ENCODE assay signal across 8 cellular contexts in genomic region chr5:42995152-42995751, GRCh38. TPM values are rescaled to one million over a fixed set of nuclear protein-coding genes. Genes with fewer than 3 reads are reported as not detected.
DNase-seq lines count a peak whose midpoint lies in the region; ATAC-seq and TF ChIP-seq lines count a peak whose summit lies in the region.

No MANE protein-coding gene starts in this region.

- no peaks in the 10 kb centered on the region for H3K27me3 Mint-ChIP-seq in Calu3 (ENCODE audit: unreplicated experiment)
- H3K27me3 Mint-ChIP-seq in effector memory CD8-positive, alpha-beta T cell: no peaks in the 10 kb centered on the region

- H3K9me3 ChIP-seq in parathyroid adenoma (ENCODE audit: control insufficient read depth, low read length): peaks cover 2% of the 10 kb centered on the region

- peak overlapping the region; percentile 95 for H3K4me3 Mint-ChIP-seq in Calu3 (ENCODE audit: low read depth, unreplicated experiment)
- peak overlapping the region; percentile 96 to 100 for H3K4me3 Mint-ChIP-seq in effector memory CD8-positive, alpha-beta T cell

- POLR2A ChIA-PET in RWPE1 (lab: Yijun Ruan, JAX; ENCODE audit: low non-redundant PET): no interaction called here

- intact Hi-C loops in Calu3 (cut with micrococcal nuclease; ENCODE audit: unreplicated experiment): loop anchor here (5.0 to 10.0 kb wide), 2 partner anchors 112 to 310 kb away; no protein-coding TSS in a partner anchor

- TF ChIP-seq CTCF in Calu3 (IDR thresholded peaks at IDR 0.05; ENCODE audit: unreplicated experiment) (no peak), RWPE1 (conservative IDR thresholded peaks at IDR 0.05; ENCODE audit: low read depth) (peak; percentile 41), parathyroid adenoma (IDR thresholded peaks at IDR 0.05) (no peak)

- CTCF ChIA-PET in Calu3 (lab: Charles Lee): interaction anchor here (1.1 to 1.7 kb wide), 2 partner anchors 24 to 86 kb away, joined by 3 read pairs; no protein-coding TSS in a partner anchor
- CTCF ChIA-PET in RWPE1 (lab: Yijun Ruan, JAX): interaction anchor here (0.6 to 1.4 kb wide), 4 partner anchors 44 to 339 kb away, joined by 3 read pairs; partner anchors contain the start of gene ANXA2R

- no TSS peak for BruUV-seq in Calu3 (replicated peaks; lab: Mats Ljungman, UMichigan)

- no peak overlapping the region for H3K9ac ChIP-seq in parathyroid adenoma

- no peak for ATAC-seq in effector memory CD8-positive, alpha-beta T cell (replicated peaks)
- no peak for ATAC-seq in GM21381 (IDR thresholded peaks at IDR 0.05; ENCODE audit: unreplicated experiment)
- ATAC-seq in HG03097 (IDR thresholded peaks at IDR 0.05; ENCODE audit: low FRiP score, unreplicated experiment): no peak

- no peaks in the 10 kb centered on the region for H3K4me1 ChIP-seq in parathyroid adenoma

- peaks cover 12% of the 10 kb centered on the region for H3K27me3 ChIP-seq in parathyroid adenoma (ENCODE audit: control insufficient read depth, insufficient read depth, low read length)

- peak overlapping the region; percentile 43 for H3K4me2 ChIP-seq in parathyroid adenoma (ENCODE audit: low read length)

- no peaks in the 10 kb centered on the region for H3K79me2 ChIP-seq in parathyroid adenoma

- peak overlapping the region; percentile 41 for H3K4me3 ChIP-seq in parathyroid adenoma (ENCODE audit: low read depth, low read length)

- H3K27ac ChIP-seq in RWPE1: peak overlapping the region; percentile 90
- H3K27ac ChIP-seq in parathyroid adenoma: peak overlapping the region; percentile 64

- H3K36me3 Mint-ChIP-seq in Calu3 (ENCODE audit: insufficient read depth, unreplicated experiment): peaks cover 80% of the 10 kb centered on the region
- peaks cover 59% of the 10 kb centered on the region for H3K36me3 Mint-ChIP-seq in effector memory CD8-positive, alpha-beta T cell (ENCODE audit: insufficient read depth)

- H3K9me3 Mint-ChIP-seq in Calu3 (ENCODE audit: low read depth, unreplicated experiment): peaks cover 3% of the 10 kb centered on the region
- no peaks in the 10 kb centered on the region for H3K9me3 Mint-ChIP-seq in effector memory CD8-positive, alpha-beta T cell

- H2AFZ ChIP-seq in parathyroid adenoma: no peak overlapping the region

- DNase-seq in Calu3: no peak
- DNase-seq in RWPE1 (ENCODE audit: low spot score): no peak
- DNase-seq in effector memory CD8-positive, alpha-beta T cell: no peak
- DNase-seq in RPMI8226: no peak
- no peak for DNase-seq in SKM-1 treated with dmso at 0.1 percent for 144 hours (lab: John Stamatoyannopoulos, UW; ENCODE audit: unreplicated experiment)

- H3K36me3 ChIP-seq in parathyroid adenoma (ENCODE audit: control insufficient read depth, insufficient read depth, low read length): no peaks in the 10 kb centered on the region

- H3K4me1 Mint-ChIP-seq in Calu3 (ENCODE audit: low read depth, unreplicated experiment): peaks cover 24% of the 10 kb centered on the region
- H3K4me1 Mint-ChIP-seq in effector memory CD8-positive, alpha-beta T cell (ENCODE audit: low read depth in 2 of 2): peaks cover 15 to 34% of the 10 kb centered on the region in 2 donors

- peak overlapping the region; percentile 99 for H3K27ac Mint-ChIP-seq in Calu3 (ENCODE audit: unreplicated experiment)
- H3K27ac Mint-ChIP-seq in effector memory CD8-positive, alpha-beta T cell: peak overlapping the region; percentile 98 to 100

RNA-seq across cellular contexts. Expression of gene ANXA2R, which starts 44.9 kb away (rescaled TPM):
- 8.0 and 9.4 TPM in 2 replicates for total RNA-seq in Calu3 (2022)
